In the genomic region with DNA sequence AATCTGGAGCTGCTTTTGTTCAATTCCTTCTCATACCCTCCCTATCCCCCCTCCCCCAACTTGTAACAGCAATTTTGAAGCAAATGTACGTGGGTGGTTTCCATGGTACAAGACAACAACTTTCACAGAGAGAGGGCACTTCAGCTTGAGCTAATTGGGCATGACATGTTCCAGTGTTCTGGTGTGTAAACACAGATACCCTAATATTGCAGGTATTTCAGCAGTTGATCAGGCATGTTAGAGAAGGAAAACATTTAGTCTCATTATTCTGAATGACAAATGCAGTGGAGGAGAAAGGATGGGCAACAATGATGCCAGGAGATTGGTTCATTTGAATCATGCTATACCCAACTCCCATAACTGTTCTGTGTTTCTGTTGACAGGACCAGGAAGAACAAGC, we compare ENCODE assay signal across 2 cellular contexts.
TF ChIP-seq lines count a peak whose summit lies in the region.

No MANE protein-coding gene starts in this region.

TF ChIP-seq in HEK293, 187 proteins besides CTCF, POLR2A, EP300 and RAD21 (continued from another document):
- TF ChIP-seq, protein P1, sequence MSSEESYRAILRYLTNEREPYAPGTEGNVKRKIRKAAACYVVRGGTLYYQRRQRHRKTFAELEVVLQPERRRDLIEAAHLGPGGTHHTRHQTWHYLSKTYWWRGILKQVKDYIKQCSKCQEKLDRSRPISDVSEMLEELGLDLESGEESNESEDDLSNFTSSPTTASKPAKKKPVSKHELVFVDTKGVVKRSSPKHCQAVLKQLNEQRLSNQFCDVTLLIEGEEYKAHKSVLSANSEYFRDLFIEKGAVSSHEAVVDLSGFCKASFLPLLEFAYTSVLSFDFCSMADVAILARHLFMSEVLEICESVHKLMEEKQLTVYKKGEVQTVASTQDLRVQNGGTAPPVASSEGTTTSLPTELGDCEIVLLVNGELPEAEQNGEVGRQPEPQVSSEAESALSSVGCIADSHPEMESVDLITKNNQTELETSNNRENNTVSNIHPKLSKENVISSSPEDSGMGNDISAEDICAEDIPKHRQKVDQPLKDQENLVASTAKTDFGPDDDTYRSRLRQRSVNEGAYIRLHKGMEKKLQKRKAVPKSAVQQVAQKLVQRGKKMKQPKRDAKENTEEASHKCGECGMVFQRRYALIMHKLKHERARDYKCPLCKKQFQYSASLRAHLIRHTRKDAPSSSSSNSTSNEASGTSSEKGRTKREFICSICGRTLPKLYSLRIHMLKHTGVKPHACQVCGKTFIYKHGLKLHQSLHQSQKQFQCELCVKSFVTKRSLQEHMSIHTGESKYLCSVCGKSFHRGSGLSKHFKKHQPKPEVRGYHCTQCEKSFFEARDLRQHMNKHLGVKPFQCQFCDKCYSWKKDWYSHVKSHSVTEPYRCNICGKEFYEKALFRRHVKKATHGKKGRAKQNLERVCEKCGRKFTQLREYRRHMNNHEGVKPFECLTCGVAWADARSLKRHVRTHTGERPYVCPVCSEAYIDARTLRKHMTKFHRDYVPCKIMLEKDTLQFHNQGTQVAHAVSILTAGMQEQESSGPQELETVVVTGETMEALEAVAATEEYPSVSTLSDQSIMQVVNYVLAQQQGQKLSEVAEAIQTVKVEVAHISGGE (tag by site-specific recombination; conservative IDR thresholded peaks at IDR 0.05; ENCODE audit: low read depth): no peak
- TF ChIP-seq ZFHX2 (tag by site-specific recombination; conservative IDR thresholded peaks at IDR 0.05) (peak; percentile 63; the same call in 1 of the 2 replicates), REST (tag by site-specific recombination; IDR thresholded peaks at IDR 0.05) (no peak), ZNF560 (tag by site-specific recombination; IDR thresholded peaks at IDR 0.05; ENCODE audit: borderline replicate concordance) (no peak), ZNF654 (tag by site-specific recombination; IDR thresholded peaks at IDR 0.05; ENCODE audit: low read depth) (no peak), SP2 (tag by site-specific recombination; IDR thresholded peaks at IDR 0.05) (no peak)
TF ChIP-seq in HEK293: peak in this region for 1.

TF ChIP-seq in GM12878, 131 proteins besides CTCF, POLR2A, EP300 and RAD21 (continued from another document):
- TF ChIP-seq, protein P2, sequence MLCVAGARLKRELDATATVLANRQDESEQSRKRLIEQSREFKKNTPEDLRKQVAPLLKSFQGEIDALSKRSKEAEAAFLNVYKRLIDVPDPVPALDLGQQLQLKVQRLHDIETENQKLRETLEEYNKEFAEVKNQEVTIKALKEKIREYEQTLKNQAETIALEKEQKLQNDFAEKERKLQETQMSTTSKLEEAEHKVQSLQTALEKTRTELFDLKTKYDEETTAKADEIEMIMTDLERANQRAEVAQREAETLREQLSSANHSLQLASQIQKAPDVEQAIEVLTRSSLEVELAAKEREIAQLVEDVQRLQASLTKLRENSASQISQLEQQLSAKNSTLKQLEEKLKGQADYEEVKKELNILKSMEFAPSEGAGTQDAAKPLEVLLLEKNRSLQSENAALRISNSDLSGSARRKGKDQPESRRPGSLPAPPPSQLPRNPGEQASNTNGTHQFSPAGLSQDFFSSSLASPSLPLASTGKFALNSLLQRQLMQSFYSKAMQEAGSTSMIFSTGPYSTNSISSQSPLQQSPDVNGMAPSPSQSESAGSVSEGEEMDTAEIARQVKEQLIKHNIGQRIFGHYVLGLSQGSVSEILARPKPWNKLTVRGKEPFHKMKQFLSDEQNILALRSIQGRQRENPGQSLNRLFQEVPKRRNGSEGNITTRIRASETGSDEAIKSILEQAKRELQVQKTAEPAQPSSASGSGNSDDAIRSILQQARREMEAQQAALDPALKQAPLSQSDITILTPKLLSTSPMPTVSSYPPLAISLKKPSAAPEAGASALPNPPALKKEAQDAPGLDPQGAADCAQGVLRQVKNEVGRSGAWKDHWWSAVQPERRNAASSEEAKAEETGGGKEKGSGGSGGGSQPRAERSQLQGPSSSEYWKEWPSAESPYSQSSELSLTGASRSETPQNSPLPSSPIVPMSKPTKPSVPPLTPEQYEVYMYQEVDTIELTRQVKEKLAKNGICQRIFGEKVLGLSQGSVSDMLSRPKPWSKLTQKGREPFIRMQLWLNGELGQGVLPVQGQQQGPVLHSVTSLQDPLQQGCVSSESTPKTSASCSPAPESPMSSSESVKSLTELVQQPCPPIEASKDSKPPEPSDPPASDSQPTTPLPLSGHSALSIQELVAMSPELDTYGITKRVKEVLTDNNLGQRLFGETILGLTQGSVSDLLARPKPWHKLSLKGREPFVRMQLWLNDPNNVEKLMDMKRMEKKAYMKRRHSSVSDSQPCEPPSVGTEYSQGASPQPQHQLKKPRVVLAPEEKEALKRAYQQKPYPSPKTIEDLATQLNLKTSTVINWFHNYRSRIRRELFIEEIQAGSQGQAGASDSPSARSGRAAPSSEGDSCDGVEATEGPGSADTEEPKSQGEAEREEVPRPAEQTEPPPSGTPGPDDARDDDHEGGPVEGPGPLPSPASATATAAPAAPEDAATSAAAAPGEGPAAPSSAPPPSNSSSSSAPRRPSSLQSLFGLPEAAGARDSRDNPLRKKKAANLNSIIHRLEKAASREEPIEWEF (IDR thresholded peaks at IDR 0.05; ENCODE audit: insufficient replicate concordance, low read depth, low read length): no peak
- TF ChIP-seq SIX5 (IDR thresholded peaks at IDR 0.05; ENCODE audit: low read depth, low read length, severe bottlenecking): no peak
- no peak for TF ChIP-seq ZZZ3 (IDR thresholded peaks at IDR 0.05; ENCODE audit: control insufficient read depth, insufficient read length, low read depth)
- TF ChIP-seq CEBPB (IDR thresholded peaks at IDR 0.05; ENCODE audit: borderline replicate concordance in 1 of 2, low read depth in 2 of 2, low read length in 2 of 2): no peak
- no peak for TF ChIP-seq CREB1 (IDR thresholded peaks at IDR 0.05; ENCODE audit: low read depth)
- peak; percentile 41; the same call in 1 of the 2 replicates for TF ChIP-seq MTA2 (IDR thresholded peaks at IDR 0.05; ENCODE audit: low read depth)
- TF ChIP-seq NR2C2 (IDR thresholded peaks at IDR 0.05; ENCODE audit: borderline replicate concordance, control insufficient read depth, insufficient read length, low read depth): no peak
- no peak for TF ChIP-seq SIN3A (IDR thresholded peaks at IDR 0.05; ENCODE audit: low read depth, low read length)
- TF ChIP-seq PBX3 (IDR thresholded peaks at IDR 0.05; ENCODE audit: insufficient replicate concordance, low read depth, low read length): no peak
